ENCODE assay signal across 9 cellular contexts in the genomic region with DNA sequence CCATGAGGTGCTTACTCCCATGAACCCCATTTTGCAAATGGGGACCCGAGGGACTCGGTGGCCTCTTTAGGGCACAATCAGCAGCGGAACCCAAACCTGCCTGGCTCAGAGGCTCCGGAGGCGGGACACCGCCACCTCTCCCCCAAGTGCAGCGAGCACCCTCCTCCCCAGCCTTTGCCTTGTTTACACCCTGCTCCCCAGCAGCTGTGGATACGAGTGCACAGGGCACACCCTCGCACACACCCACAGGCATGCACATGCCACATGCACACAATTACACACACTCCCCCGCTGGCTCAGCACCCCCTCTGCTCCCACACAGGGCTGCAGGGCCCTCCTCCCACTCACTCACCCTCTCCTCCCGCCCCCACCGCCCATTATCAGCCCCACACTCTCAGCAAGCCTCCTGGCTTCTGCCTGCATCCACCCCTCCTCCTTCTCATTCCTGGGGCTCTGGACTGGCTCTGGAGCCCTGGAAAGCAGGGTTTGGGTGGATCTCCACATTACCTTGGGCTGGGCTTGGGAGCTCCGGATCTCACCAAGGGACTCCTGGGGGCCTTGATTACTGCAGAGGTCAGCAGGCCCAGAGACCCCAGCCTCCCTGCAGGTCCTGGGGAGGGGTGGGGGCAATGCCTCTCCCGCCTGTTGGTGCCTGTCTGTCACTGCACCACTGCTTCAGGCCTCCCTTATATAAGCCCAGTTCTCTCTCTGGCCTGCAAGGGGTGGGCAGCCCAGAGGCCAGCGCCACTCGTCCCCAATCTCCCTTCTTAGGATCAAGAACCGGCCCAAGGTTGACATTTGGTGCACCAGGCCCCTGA. TPM values are rescaled to one million over a fixed set of nuclear protein-coding genes. Genes with fewer than 3 reads are reported as not detected.
DNase-seq lines count a peak whose midpoint lies in the region; ATAC-seq and TF ChIP-seq lines count a peak whose summit lies in the region.
"Had no signal": no experiment of that assay in that cellular context is flagged by ENCODE, and none has a peak within 500 bp of the region (broad histone marks: within the 10 kb centered on the region; RNA-seq: fewer than 3 reads in every experiment).

No MANE protein-coding gene starts in this region.

- no peak for TF ChIP-seq POLR2A in lower leg skin (IDR thresholded peaks at IDR 0.05)

- peak overlapping the region; percentile 52 for H3K27ac Mint-ChIP-seq in progenitor cell of endocrine pancreas
- H3K27ac Mint-ChIP-seq: CD8-positive, alpha-beta memory T cell had no signal

- no peaks in the 10 kb centered on the region for H3K9me3 Mint-ChIP-seq in progenitor cell of endocrine pancreas (ENCODE audit: low read depth)
- H3K9me3 Mint-ChIP-seq: CD8-positive, alpha-beta memory T cell had no signal

- 24 to 38% methylated on average over 13 to 16 of the region's 17 CpGs for WGBS in lower leg skin, 2 donors

- TF ChIP-seq CTCF in progenitor cell of endocrine pancreas (IDR thresholded peaks at IDR 0.05; ENCODE audit: unreplicated experiment) = no peak
- no peak for TF ChIP-seq CTCF in lower leg skin (IDR thresholded peaks at IDR 0.05)

- H3K4me3 ChIP-seq in lower leg skin (ENCODE audit: low read depth, poor library complexity, severe bottlenecking) = no peak overlapping the region

- no peak overlapping the region for H3K4me3 Mint-ChIP-seq in progenitor cell of endocrine pancreas (ENCODE audit: low read depth)

- DNase-seq in EH (ENCODE audit: low read depth) (peak; percentile 57), left ventricle myocardium superior (peak; percentile 75), progenitor cell of endocrine pancreas (ENCODE audit: low spot score, unreplicated experiment) (no peak), posterior vena cava (ENCODE audit: low spot score) (no peak), lower leg skin (ENCODE audit: low spot score in 2 of 2) (no peak), iPS-NIHi11 (ENCODE audit: low spot score) (no peak), GF-D8 (lab: John Stamatoyannopoulos, UW) (no peak)
- DNase-seq: CD8-positive, alpha-beta memory T cell had no signal

- H3K4me1 Mint-ChIP-seq in progenitor cell of endocrine pancreas (ENCODE audit: low read depth) = peaks cover 6% of the 10 kb centered on the region

- peak; percentile 55 for ATAC-seq in SK-N-SH treated with all-trans-retinoic acid at 6 μM for 48 hours
- ATAC-seq in left ventricle myocardium superior = peak; percentile 83

- intact Hi-C loops in left ventricle myocardium superior (cut with micrococcal nuclease) (loop anchor here (10.0 kb wide), 1 partner anchor 63 kb away; the partner anchor contains the start of gene SGCA), posterior vena cava (cut with DNase I) (loop anchor here in 1 of 2 donors (2.0 kb wide), 1 partner anchor 29 kb away; the partner anchor contains the start of gene SAMD14), lower leg skin (cut with DNase I; ENCODE audit: low total_unique reads) (no loop called here)

- H3K36me3 Mint-ChIP-seq in progenitor cell of endocrine pancreas (ENCODE audit: insufficient read depth) = peaks cover 8% of the 10 kb centered on the region

- no peaks in the 10 kb centered on the region for H3K27me3 Mint-ChIP-seq in progenitor cell of endocrine pancreas
- H3K27me3 Mint-ChIP-seq: CD8-positive, alpha-beta memory T cell had no signal

TF ChIP-seq in SK-N-SH treated with all-trans-retinoic acid at 6 μM for 48 hours, 23 proteins besides CTCF, POLR2A, EP300 and RAD21:
- TF ChIP-seq CREB5 (CRISPR knock-in tag; IDR thresholded peaks at IDR 0.05; ENCODE audit: low read depth) = no peak
- TF ChIP-seq ZNF565 (CRISPR knock-in tag; conservative IDR thresholded peaks at IDR 0.05; ENCODE audit: low read depth) = no peak
- no peak for TF ChIP-seq RARB (CRISPR knock-in tag; IDR thresholded peaks at IDR 0.05)
- no peak for TF ChIP-seq ZNF8 (CRISPR knock-in tag; IDR thresholded peaks at IDR 0.05)
- no peak for TF ChIP-seq OSR1 (CRISPR knock-in tag; IDR thresholded peaks at IDR 0.05)
- no peak for TF ChIP-seq ZFP3 (CRISPR knock-in tag; IDR thresholded peaks at IDR 0.05)

RNA-seq across cellular contexts. Expression of gene PDK2, which starts 6.4 kb away (rescaled TPM):
- total RNA-seq in left ventricle myocardium superior = 277 TPM
- 35.7 and 37.1 TPM in 2 replicates for total RNA-seq in progenitor cell of endocrine pancreas
- 10 to 100 TPM; 26.0 to 27.7 TPM for total RNA-seq in posterior vena cava
- 10 to 100 TPM; 35.6 to 86.6 (median 57.0) TPM for total RNA-seq in lower leg skin

RNA-seq across cellular contexts. Expression of gene SAMD14, which starts 28.4 kb away (rescaled TPM):
- total RNA-seq in left ventricle myocardium superior (1.2 TPM), progenitor cell of endocrine pancreas (6.0 and 7.7 TPM in 2 replicates), posterior vena cava (1 to 10 TPM; 6.6 to 6.7 TPM), lower leg skin (under 1 TPM in 1 of 4 donors, not detected in 3; 0.39 TPM)

RNA-seq across cellular contexts. Expression of gene ITGA3, which starts 45.6 kb away (rescaled TPM):
- total RNA-seq in left ventricle myocardium superior (16.5 TPM), progenitor cell of endocrine pancreas (17.6 and 19.5 TPM in 2 replicates), posterior vena cava (10 to 100 TPM; 56.3 to 80.3 TPM), lower leg skin (100 to 1,000 TPM in 3 of 4 donors, 10 to 100 TPM in 1; 99.7 to 148 (median 121) TPM)

RNA-seq across cellular contexts. Expression of gene PPP1R9B, which starts 48.9 kb away (rescaled TPM):
- total RNA-seq in left ventricle myocardium superior (37.6 TPM), progenitor cell of endocrine pancreas (34.3 and 35.7 TPM in 2 replicates), posterior vena cava (10 to 100 TPM; 51.4 to 53.7 TPM), lower leg skin (10 to 100 TPM; 20.7 to 31.9 (median 29.5) TPM)

Comparison
In these comparisons a context has a peak if more than half of its experiments do, and no peak if none do; other contexts are left out.
1. DNase-seq: peak in EH (single experiment) and left ventricle myocardium superior (single experiment); none in progenitor cell of endocrine pancreas (single experiment), posterior vena cava (single experiment), lower leg skin (0 of 2), iPS-NIHi11 (single experiment) and GF-D8 (single experiment).